10 cellular contexts compared by ENCODE assay signal in genomic region chr7:2800923-2801682, GRCh38. TPM values are rescaled to one million over a fixed set of nuclear protein-coding genes. Genes with fewer than 3 reads are reported as not detected.
DNase-seq lines count a peak whose midpoint lies in the region; ATAC-seq and TF ChIP-seq lines count a peak whose summit lies in the region.
"Had no signal": no experiment of that assay in that cellular context is flagged by ENCODE, and none has a peak within 500 bp of the region (broad histone marks: within the 10 kb centered on the region; RNA-seq: fewer than 3 reads in every experiment).

No MANE protein-coding gene starts in this region.

- H3K27ac ChIP-seq in PC-3 (ENCODE audit: low read length) (peak overlapping the region; percentile 92), fibroblast of lung (ENCODE audit: insufficient read depth, low read length) (peak overlapping the region; percentile 51)

- TF ChIP-seq CTCF in Caco-2 (IDR thresholded peaks at IDR 0.05; ENCODE audit: insufficient read depth in 1 of 2, low read depth in 1 of 2, low read length in 1 of 2, severe bottlenecking in 1 of 2, unreplicated experiment in 1 of 2): no peak
- TF ChIP-seq CTCF in PC-3 (conservative IDR thresholded peaks at IDR 0.05; ENCODE audit: low read depth, low read length): no peak
- TF ChIP-seq CTCF in fibroblast of lung (conservative IDR thresholded peaks at IDR 0.05 in 1 of 2, IDR thresholded peaks at IDR 0.05 in 1 of 2; ENCODE audit: low read depth in 1 of 2, low read length in 2 of 2): no peak

- H3K4me3 ChIP-seq in Caco-2 (ENCODE audit: low read depth, low read length): no peak overlapping the region
- H3K4me3 ChIP-seq in PC-3 (ENCODE audit: low read length): peak overlapping the region; percentile 56
- peak overlapping the region in 2 of 4 experiments; percentile 1 to 6 for H3K4me3 ChIP-seq in fibroblast of lung (replicated peaks in 1 of 4; ENCODE audit: control extremely low read depth in 1 of 4, insufficient read depth in 1 of 4, low read depth in 3 of 4, low read length in 4 of 4)

- H3K27me3 Mint-ChIP-seq in Caco-2 (ENCODE audit: insufficient read depth, unreplicated experiment): no peaks in the 10 kb centered on the region

- H3K9me3 ChIP-seq in Caco-2 (no peaks in the 10 kb centered on the region), PC-3 (ENCODE audit: low read length) (no peaks in the 10 kb centered on the region), fibroblast of lung (ENCODE audit: control insufficient read depth, insufficient read depth, low read depth, low read length) (no peaks in the 10 kb centered on the region)

- H3K4me1 Mint-ChIP-seq in Caco-2 (ENCODE audit: low read depth, unreplicated experiment): peaks cover 56% of the 10 kb centered on the region
- peaks cover 24% of the 10 kb centered on the region for H3K4me1 Mint-ChIP-seq in stimulated activated effector memory CD8-positive, alpha-beta T cell treated with anti-CD3 and anti-CD28 coated beads, Interleukin-12 subunit alpha, Interleukin-12 subunit beta, amount 100 ng/mL, for 72 hours

- peak overlapping the region; percentile 84 for H3K4me2 ChIP-seq in PC-3 (ENCODE audit: low read length)
- peak overlapping the region; percentile 39 for H3K4me2 ChIP-seq in fibroblast of lung (ENCODE audit: extremely low read depth, insufficient read depth, low read length)

- H3K9me2 ChIP-seq in PC-3 (replicated peaks; ENCODE audit: low read length): no peaks in the 10 kb centered on the region

- CTCF ChIA-PET in Caco-2 (lab: Charles Lee) (interaction anchor here (1.2 kb wide), 1 partner anchor 40 kb away, joined by 3 read pairs; no protein-coding TSS in a partner anchor), PC-3 (lab: Charles Lee) (interaction anchor here (0.6 to 1.1 kb wide), 4 partner anchors 19 to 679 kb away, joined by 3 to 5 read pairs (median 3); no protein-coding TSS in a partner anchor)

- H3K79me2 ChIP-seq in PC-3 (ENCODE audit: low read length) (peaks cover 92% of the 10 kb centered on the region), fibroblast of lung (ENCODE audit: control insufficient read depth, insufficient read depth, low read length) (peaks cover 82% of the 10 kb centered on the region)

- H3K4me1 ChIP-seq in Caco-2: peaks cover 55% of the 10 kb centered on the region
- H3K4me1 ChIP-seq in PC-3 (ENCODE audit: insufficient read depth, low read length): peaks cover 41% of the 10 kb centered on the region
- peaks cover 33% of the 10 kb centered on the region for H3K4me1 ChIP-seq in fibroblast of lung (ENCODE audit: control insufficient read depth, extremely low read depth, insufficient read depth, low read length)

- POLR2A ChIA-PET in Caco-2 (lab: Charles Lee): no interaction called here
- POLR2A ChIA-PET in PC-3 (lab: Charles Lee; ENCODE audit: unreplicated experiment): interaction anchor here (0.5 to 0.6 kb wide), 2 partner anchors 19 to 73 kb away, joined by 3 read pairs; no protein-coding TSS in a partner anchor

- H4K20me1 ChIP-seq in PC-3 (ENCODE audit: low read length) (no peaks in the 10 kb centered on the region), fibroblast of lung (ENCODE audit: control insufficient read depth, extremely low read depth, insufficient read depth, low read length) (no peaks in the 10 kb centered on the region)

- H2AFZ ChIP-seq in PC-3 (ENCODE audit: low read length) (peak overlapping the region; percentile 19; the same call in 1 of the 2 replicates), fibroblast of lung (ENCODE audit: low read length) (no peak overlapping the region)

- H3K9ac ChIP-seq in PC-3 (ENCODE audit: low read length) (peak overlapping the region; percentile 74), fibroblast of lung (ENCODE audit: insufficient read depth, low read length) (no peak overlapping the region)

- no peak for ATAC-seq in PC-3
- no peak for ATAC-seq in HG03045 (IDR thresholded peaks at IDR 0.05; ENCODE audit: unreplicated experiment)
- no peak for ATAC-seq in stimulated activated effector memory CD8-positive, alpha-beta T cell treated with anti-CD3 and anti-CD28 coated beads, Interleukin-12 subunit alpha, Interleukin-12 subunit beta, amount 100 ng/mL, for 72 hours

- peak overlapping the region; percentile 96 for H3K27ac Mint-ChIP-seq in Caco-2 (ENCODE audit: unreplicated experiment)
- H3K27ac Mint-ChIP-seq in stimulated activated effector memory CD8-positive, alpha-beta T cell treated with anti-CD3 and anti-CD28 coated beads, Interleukin-12 subunit alpha, Interleukin-12 subunit beta, amount 100 ng/mL, for 72 hours: no peak overlapping the region

- peaks cover 15% of the 10 kb centered on the region for H3K36me3 Mint-ChIP-seq in Caco-2 (ENCODE audit: insufficient read depth, unreplicated experiment)
- no peaks in the 10 kb centered on the region for H3K36me3 Mint-ChIP-seq in stimulated activated effector memory CD8-positive, alpha-beta T cell treated with anti-CD3 and anti-CD28 coated beads, Interleukin-12 subunit alpha, Interleukin-12 subunit beta, amount 100 ng/mL, for 72 hours

- BruUV-seq in Caco-2 (replicated peaks; lab: Mats Ljungman, UMichigan) (no TSS peak), PC-3 (replicated peaks; lab: Mats Ljungman, UMichigan) (no TSS peak)

- no peaks in the 10 kb centered on the region for H3K27me3 ChIP-seq in Caco-2 (replicated peaks; ENCODE audit: control insufficient read depth, insufficient read depth, low read length)
- H3K27me3 ChIP-seq in PC-3 (ENCODE audit: low read length): no peaks in the 10 kb centered on the region
- no peaks in the 10 kb centered on the region for H3K27me3 ChIP-seq in fibroblast of lung (ENCODE audit: control insufficient read depth, insufficient read depth, low read length)

- H3K4me3 Mint-ChIP-seq in Caco-2 (ENCODE audit: unreplicated experiment): peak overlapping the region; percentile 84
- H3K4me3 Mint-ChIP-seq in stimulated activated effector memory CD8-positive, alpha-beta T cell treated with anti-CD3 and anti-CD28 coated beads, Interleukin-12 subunit alpha, Interleukin-12 subunit beta, amount 100 ng/mL, for 72 hours: no peak overlapping the region

- peaks cover 4% of the 10 kb centered on the region for H3F3A ChIP-seq in PC-3 (ENCODE audit: low read length, unreplicated experiment)

- DNase-seq in Caco-2: no peak
- DNase-seq in PC-3: peak; percentile 58
- peak; percentile 89 for DNase-seq in fibroblast of lung (ENCODE audit: low read depth in 2 of 2)
- DNase-seq in pons (ENCODE audit: low spot score): peak; percentile 23
- DNase-seq in stimulated activated effector memory CD8-positive, alpha-beta T cell treated with anti-CD3 and anti-CD28 coated beads, Interleukin-12 subunit alpha, Interleukin-12 subunit beta, amount 100 ng/mL, for 72 hours (ENCODE audit: low spot score in 2 of 2): no peak
- no peak for DNase-seq in LoVo (ENCODE audit: low spot score)
- no peak for DNase-seq in RPMI8226
- DNase-seq: amniotic stem cell; stimulated activated CD4-positive, alpha-beta T cell treated with anti-CD3 and anti-CD28 coated beads, Interleukin-12 subunit alpha, Interleukin-12 subunit beta, amount 100 ng/mL, for 4 hours had no signal

- H3K36me3 ChIP-seq in Caco-2 (ENCODE audit: control insufficient read depth, insufficient read depth, low read length) (no peaks in the 10 kb centered on the region), PC-3 (ENCODE audit: low read depth, low read length) (no peaks in the 10 kb centered on the region), fibroblast of lung (ENCODE audit: control insufficient read depth, insufficient read depth, low read length) (no peaks in the 10 kb centered on the region)

- intact Hi-C loops in Caco-2 (cut with micrococcal nuclease; ENCODE audit: unreplicated experiment): loop anchor here (5.0 kb wide), 1 partner anchor 41 kb away; the partner anchor contains the start of gene GNA12
- intact Hi-C loops in PC-3 (cut with micrococcal nuclease): loop anchor here (5.0 kb wide), 1 partner anchor 41 kb away; the partner anchor contains the start of gene GNA12

- H3K9me3 Mint-ChIP-seq in Caco-2 (ENCODE audit: unreplicated experiment): no peaks in the 10 kb centered on the region
- no peaks in the 10 kb centered on the region for H3K9me3 Mint-ChIP-seq in stimulated activated effector memory CD8-positive, alpha-beta T cell treated with anti-CD3 and anti-CD28 coated beads, Interleukin-12 subunit alpha, Interleukin-12 subunit beta, amount 100 ng/mL, for 72 hours

RNA-seq across cellular contexts. Expression of gene GNA12, which starts 43.0 kb away (rescaled TPM):
- total RNA-seq in Caco-2 (2022) (59.3 and 63.8 TPM in 2 replicates), PC-3 (2014; rRNA removed) (15.0 and 26.8 TPM in 2 replicates), fibroblast of lung (23.1 and 36.2 TPM in 2 replicates)
- polyA plus RNA-seq in fibroblast of lung: 119 and 137 TPM in 2 replicates
- 87.8 and 89.1 TPM in 2 replicates for polyA plus RNA-seq in fibroblast of lung (2012)
- 174 and 188 TPM in 2 replicates for polyA minus RNA-seq in fibroblast of lung (ENCODE audit: low replicate concordance)

Comparison
In these comparisons a context has a peak if more than half of its experiments do, and no peak if none do; other contexts are left out.
1. DNase-seq: peak in PC-3 (single experiment), fibroblast of lung (2 of 2) and pons (single experiment); none in Caco-2 (0 of 2), stimulated activated effector memory CD8-positive, alpha-beta T cell treated with anti-CD3 and anti-CD28 coated beads, Interleukin-12 subunit alpha, Interleukin-12 subunit beta, amount 100 ng/mL, for 72 hours (0 of 2), LoVo (single experiment) and RPMI8226 (single experiment).